Comparison of ENCODE assay signal across 12 cellular contexts in genomic region chr12:114692558-114693531, GRCh38. TPM values are rescaled to one million over a fixed set of nuclear protein-coding genes. Genes with fewer than 3 reads are reported as not detected.
DNase-seq lines count a peak whose midpoint lies in the region; ATAC-seq and TF ChIP-seq lines count a peak whose summit lies in the region.
"Had no signal": no experiment of that assay in that cellular context is flagged by ENCODE, and none has a peak within 500 bp of the region (broad histone marks: within the 10 kb centered on the region; RNA-seq: fewer than 3 reads in every experiment).

No MANE protein-coding gene starts in this region.

- TF ChIP-seq CTCF in AG04449 (IDR thresholded peaks at IDR 0.05; ENCODE audit: insufficient read depth, low read length, missing control alignments) (no peak), fibroblast of mammary gland (conservative IDR thresholded peaks at IDR 0.05; ENCODE audit: control insufficient read depth, insufficient read depth, low read depth, low read length) (no peak), nephron progenitor cell (IDR thresholded peaks at IDR 0.05) (no peak)

- no peaks in the 10 kb centered on the region for H3K9me3 Mint-ChIP-seq in nephron progenitor cell
- H3K9me3 Mint-ChIP-seq in CD8-positive, alpha-beta memory T cell, result peaks cover 0 to 31% (median 5%) of the 10 kb centered on the region in 5 donors
- H3K9me3 Mint-ChIP-seq: activated naive CD4-positive, alpha-beta T cell treated with anti-CD3 and anti-CD28 coated beads, Interleukin-2, amount 50 U/mL, for 24 hours; CD8-positive, alpha-beta T cell had no signal

- no peak for ATAC-seq in GM21576 (IDR thresholded peaks at IDR 0.05; ENCODE audit: unreplicated experiment)
- ATAC-seq in HG02623 (IDR thresholded peaks at IDR 0.05; ENCODE audit: unreplicated experiment), result no peak
- ATAC-seq in HG02870 (IDR thresholded peaks at IDR 0.05; ENCODE audit: unreplicated experiment), result no peak
- ATAC-seq: CD8-positive, alpha-beta T cell had no signal

- H3K4me3 Mint-ChIP-seq in nephron progenitor cell, result peak overlapping the region; percentile 82
- H3K4me3 Mint-ChIP-seq in CD8-positive, alpha-beta memory T cell, result no peak overlapping the region
- H3K4me3 Mint-ChIP-seq: activated naive CD4-positive, alpha-beta T cell treated with anti-CD3 and anti-CD28 coated beads, Interleukin-2, amount 50 U/mL, for 24 hours; CD8-positive, alpha-beta T cell had no signal

- peaks cover 7% of the 10 kb centered on the region for H3K4me1 ChIP-seq in NT2/D1 (ENCODE audit: insufficient read depth, insufficient read length)
- no peaks in the 10 kb centered on the region for H3K4me1 ChIP-seq in CD8-positive, alpha-beta memory T cell (ENCODE audit: insufficient read depth, low read length)

- H3K36me3 ChIP-seq in NT2/D1 (ENCODE audit: insufficient read depth, insufficient read length, low read length), result no peaks in the 10 kb centered on the region
- no peaks in the 10 kb centered on the region for H3K36me3 ChIP-seq in CD8-positive, alpha-beta memory T cell (ENCODE audit: insufficient read depth, low read length)

- no peak overlapping the region for H3K9ac ChIP-seq in NT2/D1 (ENCODE audit: insufficient read length, low read depth)

- CTCF ChIA-PET in AG04449 (lab: Yijun Ruan, JAX), result no interaction called here
- CTCF ChIA-PET in CD8-positive, alpha-beta memory T cell (lab: Charles Lee), result no interaction called here

- H3K4me1 Mint-ChIP-seq in nephron progenitor cell, result peaks cover 81% of the 10 kb centered on the region
- H3K4me1 Mint-ChIP-seq in CD8-positive, alpha-beta memory T cell, result peaks cover 0 to 3% (median 2%) of the 10 kb centered on the region in 3 donors

- H3K27me3 Mint-ChIP-seq in nephron progenitor cell (ENCODE audit: low read depth, poor library complexity), result peaks cover 100% of the 10 kb centered on the region
- peaks cover 60 to 94% of the 10 kb centered on the region in 2 donors for H3K27me3 Mint-ChIP-seq in CD8-positive, alpha-beta memory T cell

- H3K27me3 ChIP-seq in NT2/D1 (ENCODE audit: insufficient read depth, insufficient read length), result peaks cover 100% of the 10 kb centered on the region
- peaks cover 52% of the 10 kb centered on the region for H3K27me3 ChIP-seq in CD8-positive, alpha-beta memory T cell (ENCODE audit: insufficient read depth, low read length, poor library complexity, severe bottlenecking)

- no peak for DNase-seq in AG04449 (ENCODE audit: low read depth, low spot score)
- no peak for DNase-seq in NT2/D1 (ENCODE audit: low read depth, low spot score)
- no peak for DNase-seq in fibroblast of mammary gland (ENCODE audit: low read depth)
- no peak for DNase-seq in nephron progenitor cell
- DNase-seq in CD8-positive, alpha-beta memory T cell, result no peak
- DNase-seq: CD8-positive, alpha-beta T cell; NCI-H2029 treated with DMSO at 0.1 percent for 48 hours; T-helper 9 cell had no signal

- H3K27ac ChIP-seq in CD8-positive, alpha-beta memory T cell (ENCODE audit: low read depth, low read length), result no peak overlapping the region

- POLR2A ChIA-PET in AG04449 (lab: Yijun Ruan, JAX), result no interaction called here
- POLR2A ChIA-PET in CD8-positive, alpha-beta memory T cell (lab: Charles Lee), result no interaction called here

- H3K9me3 ChIP-seq in NT2/D1 (ENCODE audit: insufficient read depth, low read length), result no peaks in the 10 kb centered on the region
- H3K9me3 ChIP-seq in CD8-positive, alpha-beta memory T cell (ENCODE audit: low read length), result no peaks in the 10 kb centered on the region

- H3K4me3 ChIP-seq in AG04449 (ENCODE audit: low read depth, low read length) (peak overlapping the region; percentile 61), NT2/D1 (ENCODE audit: insufficient read length, low read depth) (peak overlapping the region; percentile 35), fibroblast of mammary gland (ENCODE audit: control insufficient read depth, low read depth, low read length) (peak overlapping the region; percentile 52)
- no peak overlapping the region for H3K4me3 ChIP-seq in CD8-positive, alpha-beta memory T cell (ENCODE audit: low read length)

- no peak overlapping the region for H3K27ac Mint-ChIP-seq in nephron progenitor cell
- no peak overlapping the region for H3K27ac Mint-ChIP-seq in CD8-positive, alpha-beta memory T cell
- H3K27ac Mint-ChIP-seq: activated naive CD4-positive, alpha-beta T cell treated with anti-CD3 and anti-CD28 coated beads, Interleukin-2, amount 50 U/mL, for 24 hours; CD8-positive, alpha-beta T cell had no signal

- no peaks in the 10 kb centered on the region for H3K36me3 Mint-ChIP-seq in nephron progenitor cell (ENCODE audit: low read depth)
- H3K36me3 Mint-ChIP-seq in CD8-positive, alpha-beta memory T cell, result no peaks in the 10 kb centered on the region
- H3K36me3 Mint-ChIP-seq: activated naive CD4-positive, alpha-beta T cell treated with anti-CD3 and anti-CD28 coated beads, Interleukin-2, amount 50 U/mL, for 24 hours; CD8-positive, alpha-beta T cell had no signal

RNA-seq across cellular contexts. Expression of gene TBX3, which starts 8.9 kb away (rescaled TPM):
- total RNA-seq in CD8-positive, alpha-beta memory T cell, result not detected
- not detected for polyA plus RNA-seq in CD8-positive, alpha-beta memory T cell
- total RNA-seq: CD8-positive, alpha-beta T cell had no signal
